In the genomic region with DNA sequence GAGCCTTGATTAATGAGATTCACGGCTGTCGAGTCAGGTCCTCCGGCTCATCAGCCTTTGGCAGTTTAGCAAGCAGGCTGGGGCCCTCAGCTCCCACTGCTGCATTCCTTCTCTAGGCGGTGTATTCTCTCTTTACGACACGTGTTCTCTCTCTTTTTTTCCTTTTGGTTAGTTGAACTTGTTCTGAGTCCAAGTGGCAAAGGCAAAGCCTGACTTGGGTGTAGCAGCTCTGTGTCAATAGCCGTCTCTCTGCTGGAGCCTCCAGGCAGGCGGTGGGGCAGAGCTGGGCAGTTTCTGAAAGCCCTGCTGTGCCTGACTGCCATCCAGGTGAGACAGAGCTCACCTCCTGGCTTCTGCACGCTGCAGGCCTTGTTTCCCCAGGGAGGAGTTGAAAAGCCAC, we compare ENCODE assay signal across 8 cellular contexts. TPM values are rescaled to one million over a fixed set of nuclear protein-coding genes. Genes with fewer than 3 reads are reported as not detected.
DNase-seq lines count a peak whose midpoint lies in the region; ATAC-seq and TF ChIP-seq lines count a peak whose summit lies in the region.

No MANE protein-coding gene starts in this region.

- DNase-seq in left ventricle myocardium inferior (no peak), gastrocnemius medialis (no peak), foreskin melanocyte (no peak)

- intact Hi-C loops in left ventricle myocardium inferior (cut with micrococcal nuclease) (no loop called here), gastrocnemius medialis (cut with DNase I; ENCODE audit: low total_unique reads) (no loop called here)

- no peak; the same call in 1 of the 2 replicates for TF ChIP-seq RAD21 in Ishikawa (IDR thresholded peaks at IDR 0.05; ENCODE audit: low read depth)

- TF ChIP-seq CTCF in VCaP (conservative IDR thresholded peaks at IDR 0.05) (no peak), left ventricle myocardium inferior (IDR thresholded peaks at IDR 0.05; ENCODE audit: borderline replicate concordance) (no peak), gastrocnemius medialis (IDR thresholded peaks at IDR 0.05 in 4 of 5, conservative IDR thresholded peaks at IDR 0.05 in 1 of 5) (no peak)

- H3K27me3 ChIP-seq in left ventricle myocardium inferior (ENCODE audit: low read depth) (no peaks in the 10 kb centered on the region), gastrocnemius medialis (no peaks in the 10 kb centered on the region)

- H3K4me3 ChIP-seq in left ventricle myocardium inferior: no peak overlapping the region
- H3K4me3 ChIP-seq in gastrocnemius medialis: no peak overlapping the region

- H3K4me1 ChIP-seq in left ventricle myocardium inferior (peaks cover 90% of the 10 kb centered on the region), gastrocnemius medialis (peaks cover 50 to 76% of the 10 kb centered on the region in 2 donors)

- peak overlapping the region; percentile 57 for H3K27ac ChIP-seq in VCaP
- H3K27ac ChIP-seq in left ventricle myocardium inferior (replicated peaks): peak overlapping the region; percentile 77
- H3K27ac ChIP-seq in gastrocnemius medialis: peak overlapping the region; percentile 38 to 65 (median 51)

- no peak for TF ChIP-seq POLR2A in gastrocnemius medialis (IDR thresholded peaks at IDR 0.05)

- in situ Hi-C loops in gastrocnemius medialis (cut with MboI; ENCODE audit: low sequenced_read_pairs in 4 of 4): no loop called here

- H3K9me3 ChIP-seq in left ventricle myocardium inferior (replicated peaks): no peaks in the 10 kb centered on the region
- no peaks in the 10 kb centered on the region for H3K9me3 ChIP-seq in gastrocnemius medialis

- ATAC-seq in gastrocnemius medialis: peak; percentile 25 to 56
- no peak for ATAC-seq in HG02623 (IDR thresholded peaks at IDR 0.05; ENCODE audit: unreplicated experiment)
- ATAC-seq in HG03108 (IDR thresholded peaks at IDR 0.05; ENCODE audit: unreplicated experiment): no peak
- no peak for ATAC-seq in HG02763 (IDR thresholded peaks at IDR 0.05; ENCODE audit: unreplicated experiment)

- H3K36me3 ChIP-seq in left ventricle myocardium inferior (peaks cover 18% of the 10 kb centered on the region), gastrocnemius medialis (peaks cover 0 to 6% of the 10 kb centered on the region in 2 donors)

- TF ChIP-seq EP300 in Ishikawa (IDR thresholded peaks at IDR 0.05; ENCODE audit: borderline replicate concordance): peak; percentile 48; the same call in 1 of the 2 replicates

TF ChIP-seq in Ishikawa, 13 proteins besides CTCF, POLR2A, EP300 and RAD21:
- TF ChIP-seq MAX (IDR thresholded peaks at IDR 0.05): peak; percentile 74
- no peak for TF ChIP-seq EGR1 (IDR thresholded peaks at IDR 0.05)
- TF ChIP-seq NFIC (IDR thresholded peaks at IDR 0.05): peak; percentile 3; the same call in 1 of the 2 replicates
- TF ChIP-seq TCF12 (IDR thresholded peaks at IDR 0.05; ENCODE audit: low read depth): peak; percentile 28
- no peak for TF ChIP-seq YY1 (IDR thresholded peaks at IDR 0.05; ENCODE audit: low read depth)

RNA-seq across cellular contexts. Expression of gene SUSD6, which starts 46.6 kb away (rescaled TPM):
- total RNA-seq in left ventricle myocardium inferior (23.9 TPM), gastrocnemius medialis (10 to 100 TPM; 11.9 to 26.3 (median 16.2) TPM)

Comparison
In these comparisons a context has a peak if more than half of its experiments do, and no peak if none do; other contexts are left out.
1. ATAC-seq: peak in gastrocnemius medialis (2 of 2); none in HG02623 (single experiment), HG03108 (single experiment) and HG02763 (single experiment).
2. Peak in every context shown above with its lines, with median percentiles within 50 percentile points of each other: H3K27ac ChIP-seq.